ENCODE assay signal across 1 cellular context in the genomic region with DNA sequence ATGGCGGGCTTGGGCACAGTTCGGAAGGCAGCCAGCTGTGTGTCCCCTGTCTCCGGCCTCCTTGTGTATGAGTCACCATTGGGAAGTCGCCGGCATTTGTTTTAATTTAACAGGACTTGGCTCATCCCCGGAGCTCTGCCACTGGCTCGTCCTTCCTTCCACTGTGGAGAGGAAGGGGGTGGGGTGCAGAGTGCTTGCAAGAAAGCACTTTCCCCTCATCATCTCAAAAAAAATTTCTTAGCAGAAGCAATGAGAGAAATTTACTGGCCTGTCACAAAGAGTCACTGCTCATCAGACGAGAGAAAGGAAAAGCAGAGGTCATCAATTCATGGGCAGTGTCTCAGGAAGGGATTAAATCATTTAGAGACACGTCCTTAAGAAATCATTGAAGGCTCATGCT.
TF ChIP-seq lines count a peak whose summit lies in the region.

No MANE protein-coding gene starts in this region.

TF ChIP-seq in IMR-90, 13 proteins besides CTCF, POLR2A, EP300 and RAD21:
- TF ChIP-seq MAZ (IDR thresholded peaks at IDR 0.05; ENCODE audit: borderline replicate concordance, low read depth, low read length) (no peak), MXI1 (IDR thresholded peaks at IDR 0.05; ENCODE audit: borderline replicate concordance, low read depth, low read length) (no peak), RFX5 (IDR thresholded peaks at IDR 0.05; ENCODE audit: low read depth, low read length) (no peak), MAFK (IDR thresholded peaks at IDR 0.05; ENCODE audit: low read depth, low read length) (no peak), SMC3 (IDR thresholded peaks at IDR 0.05; ENCODE audit: low read depth, low read length) (no peak), CHD1 (IDR thresholded peaks at IDR 0.05; ENCODE audit: low read depth, low read length) (no peak), NFE2L2 (IDR thresholded peaks at IDR 0.05; ENCODE audit: low read depth, low read length) (no peak), FOS (IDR thresholded peaks at IDR 0.05; ENCODE audit: low read depth, low read length) (no peak), BHLHE40 (IDR thresholded peaks at IDR 0.05; ENCODE audit: low read depth, low read length) (no peak), RCOR1 (IDR thresholded peaks at IDR 0.05; ENCODE audit: insufficient replicate concordance, low read length) (no peak), ELK1 (IDR thresholded peaks at IDR 0.05; ENCODE audit: borderline replicate concordance, low read depth, low read length) (no peak), CEBPB (IDR thresholded peaks at IDR 0.05; ENCODE audit: low read depth, low read length) (no peak)
- TF ChIP-seq, protein P1, sequence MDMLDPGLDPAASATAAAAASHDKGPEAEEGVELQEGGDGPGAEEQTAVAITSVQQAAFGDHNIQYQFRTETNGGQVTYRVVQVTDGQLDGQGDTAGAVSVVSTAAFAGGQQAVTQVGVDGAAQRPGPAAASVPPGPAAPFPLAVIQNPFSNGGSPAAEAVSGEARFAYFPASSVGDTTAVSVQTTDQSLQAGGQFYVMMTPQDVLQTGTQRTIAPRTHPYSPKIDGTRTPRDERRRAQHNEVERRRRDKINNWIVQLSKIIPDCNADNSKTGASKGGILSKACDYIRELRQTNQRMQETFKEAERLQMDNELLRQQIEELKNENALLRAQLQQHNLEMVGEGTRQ (IDR thresholded peaks at IDR 0.05; ENCODE audit: low read depth, low read length), result no peak
